In genomic region chr7:27116019-27116411, GRCh38 we compare ENCODE assay signal across 13 cellular contexts. TPM values are rescaled to one million over a fixed set of nuclear protein-coding genes. Genes with fewer than 3 reads are reported as not detected.
A peak's percentile ranks its signal among the peaks of the same experiment; 100 is the strongest.
DNase-seq lines count a peak whose midpoint lies in the region; ATAC-seq and TF ChIP-seq lines count a peak whose summit lies in the region.
"Had no signal": no experiment of that assay in that cellular context is flagged by ENCODE, and none has a peak within 500 bp of the region (broad histone marks: within the 10 kb centered on the region; RNA-seq: fewer than 3 reads in every experiment).

No MANE protein-coding gene starts in this region.

- no peak for TF ChIP-seq RAD21 in SK-N-SH (IDR thresholded peaks at IDR 0.05; ENCODE audit: low read length)

- no peaks in the 10 kb centered on the region for H3K4me1 ChIP-seq in SK-N-SH (ENCODE audit: control insufficient read depth in 1 of 2, insufficient read depth in 2 of 2, low read depth in 1 of 2, low read length in 1 of 2)
- peaks cover 11% of the 10 kb centered on the region for H3K4me1 ChIP-seq in mesodermal cell (ENCODE audit: control insufficient read depth, insufficient read depth, low read length, poor library complexity, severe bottlenecking)
- H3K4me1 ChIP-seq in upper lobe of right lung: peaks cover 9% of the 10 kb centered on the region

- H3K9me3 ChIP-seq in SK-N-SH (no peaks in the 10 kb centered on the region), mesodermal cell (ENCODE audit: control insufficient read depth, low read length) (no peaks in the 10 kb centered on the region), upper lobe of right lung (no peaks in the 10 kb centered on the region)

- H3K36me3 ChIP-seq in SK-N-SH (replicated peaks in 1 of 2; ENCODE audit: control insufficient read depth in 1 of 2, insufficient read depth in 2 of 2, low read length in 1 of 2) (no peaks in the 10 kb centered on the region), mesodermal cell (ENCODE audit: control insufficient read depth, insufficient read depth, low read length) (no peaks in the 10 kb centered on the region), upper lobe of right lung (no peaks in the 10 kb centered on the region)
- H3K36me3 ChIP-seq: cardiac muscle cell had no signal

- H3K27me3 ChIP-seq in SK-N-SH (ENCODE audit: insufficient read depth) (peaks cover 94% of the 10 kb centered on the region), upper lobe of right lung (no peaks in the 10 kb centered on the region)

- H3K27ac ChIP-seq in SK-N-SH (ENCODE audit: low read depth in 2 of 2, low read length in 1 of 2) (no peak overlapping the region), mesodermal cell (ENCODE audit: low read depth, low read length, severe bottlenecking) (no peak overlapping the region), upper lobe of right lung (peak overlapping the region; percentile 89)
- H3K27ac ChIP-seq: 22Rv1, cardiac muscle cell had no signal

- WGBS in SK-N-SH (ENCODE audit: low lambda C conversion rate): 17% methylated on average over 13 of the region's 13 CpGs
- WGBS in mesodermal cell (ENCODE audit: insufficient coverage in 2 of 2), 2 experiments: 0 to 5% methylated on average over 3 to 11 of the region's 13 CpGs

- H3K4me3 ChIP-seq in SK-N-SH (ENCODE audit: low read depth in 2 of 2, low read length in 1 of 2) (no peak overlapping the region), mesodermal cell (ENCODE audit: extremely low read depth, insufficient read depth, low read length, poor library complexity, severe bottlenecking) (peak overlapping the region; percentile 6), upper lobe of right lung (peak overlapping the region; percentile 65)

- H3F3A ChIP-seq in SK-N-SH (replicated peaks; ENCODE audit: insufficient read depth): peaks cover 5% of the 10 kb centered on the region

- no peak for TF ChIP-seq EP300 in SK-N-SH (IDR thresholded peaks at IDR 0.05; ENCODE audit: borderline replicate concordance in 1 of 2, low read depth in 1 of 2, low read length in 1 of 2)

- POLR2A ChIA-PET in SK-N-SH (lab: Yijun Ruan, JAX): no interaction called here

- no peak overlapping the region for H3K9ac ChIP-seq in SK-N-SH

- H3K9me2 ChIP-seq in SK-N-SH: no peaks in the 10 kb centered on the region

- CTCF ChIA-PET in SK-N-SH (lab: Yijun Ruan, JAX): interaction anchor here (0.7 to 2.9 kb wide), 9 partner anchors 10 to 946 kb away, joined by 3 to 9 read pairs (median 4); partner anchors contain the start of genes HOXA4 and HOXA5

- ATAC-seq in SK-N-SH treated with all-trans-retinoic acid at 6 μM for 48 hours (no peak), upper lobe of right lung (no peak), GM19452 (IDR thresholded peaks at IDR 0.05; ENCODE audit: unreplicated experiment) (no peak)
- ATAC-seq: stimulated activated naive CD8-positive, alpha-beta T cell treated with anti-CD3 and anti-CD28 coated beads, Interleukin-15, amount 100 ng/mL, for 72 hours had no signal

- H3K4me2 ChIP-seq in SK-N-SH: no peak overlapping the region

- H2AFZ ChIP-seq in SK-N-SH (ENCODE audit: low read depth): no peak overlapping the region

- TF ChIP-seq CTCF in SK-N-SH (IDR thresholded peaks at IDR 0.05) (no peak), upper lobe of right lung (IDR thresholded peaks at IDR 0.05) (no peak)

- intact Hi-C loops in upper lobe of right lung (cut with DNase I): no loop called here

- no peak for DNase-seq in SK-N-SH
- no peak for DNase-seq in upper lobe of right lung
- no peak for DNase-seq in NCI-H510A (lab: John Stamatoyannopoulos, UW)
- DNase-seq: activated T-cell treated with anti-CD3 and anti-CD28 coated beads for 4 hours; DMS153; NCI-H1436 treated with DMSO at 0.1 percent for 48 hours; stimulated activated naive CD8-positive, alpha-beta T cell treated with anti-CD3 and anti-CD28 coated beads, Interleukin-15, amount 100 ng/mL, for 72 hours had no signal

- H3K79me2 ChIP-seq in SK-N-SH (ENCODE audit: insufficient read depth): no peaks in the 10 kb centered on the region

- H4K20me1 ChIP-seq in SK-N-SH (ENCODE audit: insufficient read depth): no peaks in the 10 kb centered on the region

TF ChIP-seq in SK-N-SH, 30 proteins besides CTCF, POLR2A, EP300 and RAD21:
- TF ChIP-seq MEF2A (IDR thresholded peaks at IDR 0.05; ENCODE audit: borderline replicate concordance, low read depth): no peak
- peak; percentile 83; the same call in 1 of the 2 replicates for TF ChIP-seq EZH2phosphoT487 (IDR thresholded peaks at IDR 0.05; ENCODE audit: borderline replicate concordance, low read depth)

TF ChIP-seq in SK-N-SH treated with all-trans-retinoic acid at 6 μM for 48 hours, 23 proteins besides CTCF, POLR2A, EP300 and RAD21 (continues in another document):
- TF ChIP-seq OSR1 (CRISPR knock-in tag; IDR thresholded peaks at IDR 0.05) (no peak), PPARA (CRISPR knock-in tag; IDR thresholded peaks at IDR 0.05; ENCODE audit: borderline replicate concordance) (no peak), CSRNP3 (CRISPR knock-in tag; IDR thresholded peaks at IDR 0.05) (no peak), ZNF8 (CRISPR knock-in tag; IDR thresholded peaks at IDR 0.05) (no peak), PATZ1 (CRISPR knock-in tag; IDR thresholded peaks at IDR 0.05; ENCODE audit: borderline replicate concordance) (no peak), POU6F1 (CRISPR knock-in tag; IDR thresholded peaks at IDR 0.05; ENCODE audit: borderline replicate concordance, low read depth) (no peak)

RNA-seq across cellular contexts. Expression of gene HOXA2, which starts 13.5 kb away (rescaled TPM):
- not detected in 2 replicates for polyA plus RNA-seq in SK-N-SH (2012; rRNA removed)
- not detected in 2 replicates for polyA plus RNA-seq in SK-N-SH (2012; cell fraction: cytosol; rRNA removed)
- polyA plus RNA-seq in SK-N-SH (2012; cell fraction: nucleus; rRNA removed): not detected in 2 replicates
- 4.3 TPM for polyA plus RNA-seq in mesodermal cell (2013, experiment 1 of 2)
- 3.0 TPM for polyA plus RNA-seq in mesodermal cell (2013, experiment 2 of 2)
- 2.1 TPM for total RNA-seq in upper lobe of right lung
- total RNA-seq: HT1080 had no signal

RNA-seq across cellular contexts. Expression of gene HOXA4, which starts 14.5 kb away (rescaled TPM):
- not detected in 2 replicates for polyA plus RNA-seq in SK-N-SH (2012; rRNA removed)
- not detected in 2 replicates for polyA plus RNA-seq in SK-N-SH (2012; cell fraction: cytosol; rRNA removed)
- not detected in 2 replicates for polyA plus RNA-seq in SK-N-SH (2012; cell fraction: nucleus; rRNA removed)
- polyA plus RNA-seq in mesodermal cell (2013, experiment 1 of 2): 2.1 TPM
- polyA plus RNA-seq in mesodermal cell (2013, experiment 2 of 2): 2.3 TPM
- 7.1 TPM for total RNA-seq in upper lobe of right lung
- total RNA-seq: cardiac muscle cell had no signal

RNA-seq across cellular contexts. Expression of gene HOXA1, which starts 20.2 kb away (rescaled TPM):
- polyA plus RNA-seq in SK-N-SH (2012; rRNA removed): not detected in 2 replicates
- not detected in 2 replicates for polyA plus RNA-seq in SK-N-SH (2012; cell fraction: cytosol; rRNA removed)
- polyA plus RNA-seq in SK-N-SH (2012; cell fraction: nucleus; rRNA removed): not detected in 2 replicates
- 7.3 TPM for polyA plus RNA-seq in mesodermal cell (2013, experiment 1 of 2)
- 8.7 TPM for polyA plus RNA-seq in mesodermal cell (2013, experiment 2 of 2)
- 0.75 TPM for total RNA-seq in upper lobe of right lung

RNA-seq across cellular contexts. Expression of gene HOXA5, which starts 27.5 kb away (rescaled TPM):
- polyA plus RNA-seq in SK-N-SH (2012; rRNA removed): not detected in 2 replicates
- not detected in 2 replicates for polyA plus RNA-seq in SK-N-SH (2012; cell fraction: cytosol; rRNA removed)
- not detected in 2 replicates for polyA plus RNA-seq in SK-N-SH (2012; cell fraction: nucleus; rRNA removed)
- 5.5 TPM for polyA plus RNA-seq in mesodermal cell (2013, experiment 1 of 2)
- 4.9 TPM for polyA plus RNA-seq in mesodermal cell (2013, experiment 2 of 2)
- total RNA-seq in upper lobe of right lung: 16.0 TPM
- total RNA-seq: cardiac muscle cell had no signal
- polyA plus RNA-seq: cardiac muscle cell had no signal

RNA-seq across cellular contexts. Expression of gene HOXA6, which starts 31.6 kb away (rescaled TPM):
- polyA plus RNA-seq in SK-N-SH (2012; rRNA removed): not detected in 2 replicates
- polyA plus RNA-seq in SK-N-SH (2012; cell fraction: cytosol; rRNA removed): not detected in 2 replicates
- not detected in 2 replicates for polyA plus RNA-seq in SK-N-SH (2012; cell fraction: nucleus; rRNA removed)
- 4.2 TPM for polyA plus RNA-seq in mesodermal cell (2013, experiment 1 of 2)
- 2.2 TPM for polyA plus RNA-seq in mesodermal cell (2013, experiment 2 of 2)
- 6.5 TPM for total RNA-seq in upper lobe of right lung
- total RNA-seq: cardiac muscle cell had no signal
- polyA plus RNA-seq: cardiac muscle cell had no signal

Comparison
In these comparisons a context has a peak if more than half of its experiments do, and no peak if none do; other contexts are left out.
1. H3K4me3 ChIP-seq: peak in mesodermal cell (single experiment) and upper lobe of right lung (single experiment); none in SK-N-SH (0 of 2).